ENCODE assay signal across 8 cellular contexts in genomic region chr17:42681976-42682375, GRCh38. TPM values are rescaled to one million over a fixed set of nuclear protein-coding genes. Genes with fewer than 3 reads are reported as not detected.
DNase-seq lines count a peak whose midpoint lies in the region; ATAC-seq and TF ChIP-seq lines count a peak whose summit lies in the region.

No MANE protein-coding gene starts in this region.

- H2BK5ac ChIP-seq in IMR-90 (ENCODE audit: low read depth, low read length, poor library complexity, severe bottlenecking) = peak overlapping the region; percentile 32

- H2AFZ ChIP-seq in IMR-90 (replicated peaks; ENCODE audit: low read length, poor library complexity) = peak overlapping the region; percentile 95

- peaks cover 53 to 57% (median 53%) of the 10 kb centered on the region in 3 donors for H3K4me1 Mint-ChIP-seq in naive B cell

- peaks cover 16 to 51% (median 33%) of the 10 kb centered on the region in 3 donors for H3K27me3 Mint-ChIP-seq in naive B cell

- no peak for DNase-seq in AG04450 (ENCODE audit: low read depth, low spot score)
- DNase-seq in IMR-90 = no peak
- DNase-seq in caudate nucleus (lab: John Stamatoyannopoulos, UW) = no peak
- DNase-seq in naive B cell = no peak
- no peak for DNase-seq in iPS-NIHi7 (ENCODE audit: extremely low spot score)
- DNase-seq in effector CD4-positive, alpha-beta T cell = no peak
- DNase-seq in HUDEP-2 (lab: John Stamatoyannopoulos, UW; ENCODE audit: unreplicated experiment in 76 of 76) = no peak
- DNase-seq in pons (ENCODE audit: low spot score) = no peak

- peaks cover 0 to 2% (median 0%) of the 10 kb centered on the region in 7 donors for H3K9me3 Mint-ChIP-seq in naive B cell

- H3K79me1 ChIP-seq in IMR-90 (ENCODE audit: low read depth in 1 of 2, low read length in 2 of 2) = peaks cover 7 to 53% of the 10 kb centered on the region in 2 experiments

- peak overlapping the region; percentile 85; the same call in 1 of the 2 replicates for H2AK5ac ChIP-seq in IMR-90 (ENCODE audit: low read depth, low read length)

- peak overlapping the region; percentile 62 for H3K4me2 ChIP-seq in IMR-90 (ENCODE audit: low read depth, low read length)

- peaks cover 21% of the 10 kb centered on the region for H3K9me1 ChIP-seq in IMR-90 (ENCODE audit: insufficient read depth, low read length)

- no TSS peak for BruUV-seq in IMR-90 (replicated peaks; lab: Mats Ljungman, UMichigan)

- peak overlapping the region; percentile 81 for H3K23ac ChIP-seq in IMR-90 (ENCODE audit: low read depth, low read length)

- peak overlapping the region; percentile 63 for H3K4ac ChIP-seq in IMR-90 (ENCODE audit: low read depth, low read length)

- in situ Hi-C loops in IMR-90 (cut with MboI; ENCODE audit: low sequenced_read_pairs) = loop anchor here (5.0 to 25.0 kb wide), 2 partner anchors 105 to 630 kb away; partner anchors contain the start of gene PSMC3IP

- dilution Hi-C loops in IMR-90 (cut with HindIII; ENCODE audit: low sequenced_read_pairs, unreplicated experiment) = no loop called here

- peak overlapping the region in 3 of 6 donors; percentile 64 to 89 (median 69) for H3K27ac Mint-ChIP-seq in naive B cell

- peaks cover 21% of the 10 kb centered on the region for H3K36me3 ChIP-seq in IMR-90 (ENCODE audit: control insufficient read depth, insufficient read depth, low read length)

- peak overlapping the region; percentile 71 for H2BK120ac ChIP-seq in IMR-90 (ENCODE audit: low read depth, low read length)

- peak overlapping the region; percentile 78 for H3K4me3 ChIP-seq in AG04450 (ENCODE audit: low read depth, low read length)
- H3K4me3 ChIP-seq in IMR-90 (ENCODE audit: insufficient read depth, low read depth, low read length) = peak overlapping the region; percentile 62

- WGBS in IMR-90 (ENCODE audit: extremely low coverage in 2 of 2, insufficient read length in 1 of 2), 2 experiments = 100% methylated on average over 1 of the region's 5 CpGs; no CpG with 5 or more reads in 1 of the 2 experiments

- peak overlapping the region; percentile 55 to 86 for H4K8ac ChIP-seq in IMR-90 (ENCODE audit: low read depth in 2 of 2, low read length in 2 of 2)

- no peak for TF ChIP-seq RAD21 in IMR-90 (IDR thresholded peaks at IDR 0.05; ENCODE audit: low read length)

- H3K27ac ChIP-seq in AG04450 (ENCODE audit: low read depth, low read length) (peak overlapping the region; percentile 81), IMR-90 (ENCODE audit: insufficient read depth, low read length) (peak overlapping the region; percentile 53), caudate nucleus (ENCODE audit: low read depth, low read length) (peak overlapping the region; percentile 67)

- H3K14ac ChIP-seq in IMR-90 (replicated peaks; ENCODE audit: low read depth, low read length) = peak overlapping the region; percentile 75; the same call in 1 of the 2 replicates

- no peaks in the 10 kb centered on the region; the same call in 1 of the 2 replicates for H3K9me3 ChIP-seq in AG04450 (ENCODE audit: control insufficient read depth, insufficient read depth, low read length)
- H3K9me3 ChIP-seq in IMR-90 (ENCODE audit: control insufficient read depth, insufficient read depth, low read length) = no peaks in the 10 kb centered on the region

- H3K27me3 ChIP-seq in AG04450 (ENCODE audit: control insufficient read depth, insufficient read depth, low read length) (no peaks in the 10 kb centered on the region), IMR-90 (ENCODE audit: control insufficient read depth, insufficient read depth, low read length) (no peaks in the 10 kb centered on the region)

- CTCF ChIA-PET in AG04450 (lab: Charles Lee) = no interaction called here
- CTCF ChIA-PET in IMR-90 (lab: Yijun Ruan, JAX) = no interaction called here

- H2BK20ac ChIP-seq in IMR-90 (ENCODE audit: low read depth, low read length) = peak overlapping the region; percentile 70

- H2AK9ac ChIP-seq in IMR-90 (replicated peaks; ENCODE audit: low read depth, low read length, poor library complexity) = peak overlapping the region; percentile 93

- H3K4me3 Mint-ChIP-seq in naive B cell = peak overlapping the region; percentile 70 to 86 (median 77)

- peak overlapping the region; percentile 4; the same call in 1 of the 2 replicates for H3K18ac ChIP-seq in IMR-90 (ENCODE audit: low read depth, low read length)

- H4K5ac ChIP-seq in IMR-90 (ENCODE audit: low read depth, low read length) = peak overlapping the region; percentile 5; the same call in 1 of the 2 replicates

- peak overlapping the region; percentile 14; the same call in 1 of the 2 replicates for H4K91ac ChIP-seq in IMR-90 (ENCODE audit: insufficient read depth, low read depth, low read length)

- peak overlapping the region; percentile 25; the same call in 1 of the 3 replicates for H2BK15ac ChIP-seq in IMR-90 (ENCODE audit: low read depth, low read length)

- intact Hi-C loops in IMR-90 (cut with micrococcal nuclease) = no loop called here

- TF ChIP-seq CTCF in AG04450 (IDR thresholded peaks at IDR 0.05; ENCODE audit: low read depth, low read length) (no peak), IMR-90 (conservative IDR thresholded peaks at IDR 0.05; ENCODE audit: low read depth, low read length) (no peak)

- H3K56ac ChIP-seq in IMR-90 (ENCODE audit: extremely low read depth, insufficient read depth, low read length) = 0 out of 2 replicates have a peak overlapping the region, but pooled peaks have one; percentile 45

- TF ChIP-seq POLR2A in IMR-90 (IDR thresholded peaks at IDR 0.05; ENCODE audit: low read depth, low read length) = no peak

- no peaks in the 10 kb centered on the region for H3K36me3 Mint-ChIP-seq in naive B cell

- POLR2A ChIA-PET in AG04450 (lab: Yijun Ruan, JAX) = interaction anchor here (0.6 kb wide), 1 partner anchor 11 kb away, joined by 7 read pairs; no protein-coding TSS in a partner anchor
- POLR2A ChIA-PET in IMR-90 (lab: Charles Lee; ENCODE audit: unreplicated experiment) = no interaction called here

- ATAC-seq in IMR-90 (ENCODE audit: low read depth) (no peak), naive B cell (ENCODE audit: low read depth in 2 of 2) (no peak)

- 0 out of 2 replicates have a peak, but pooled peaks cover 8% of the 10 kb centered on the region for H4K20me1 ChIP-seq in IMR-90 (ENCODE audit: insufficient read depth, low read length)

- peak overlapping the region; percentile 25 for H3K9ac ChIP-seq in IMR-90 (ENCODE audit: low read depth, low read length)

- H3K4me1 ChIP-seq in IMR-90 (ENCODE audit: control insufficient read depth, insufficient read depth, low read length) = peaks cover 30% of the 10 kb centered on the region

TF ChIP-seq in IMR-90, 13 proteins besides CTCF, POLR2A, EP300 and RAD21:
- no peak for TF ChIP-seq RFX5 (IDR thresholded peaks at IDR 0.05; ENCODE audit: low read depth, low read length)
- no peak for TF ChIP-seq CEBPB (IDR thresholded peaks at IDR 0.05; ENCODE audit: low read depth, low read length)
- TF ChIP-seq NFE2L2 (IDR thresholded peaks at IDR 0.05; ENCODE audit: low read depth, low read length) = no peak
- no peak for TF ChIP-seq ELK1 (IDR thresholded peaks at IDR 0.05; ENCODE audit: borderline replicate concordance, low read depth, low read length)
- peak; percentile 80 for TF ChIP-seq RCOR1 (IDR thresholded peaks at IDR 0.05; ENCODE audit: insufficient replicate concordance, low read length)
- no peak for TF ChIP-seq BHLHE40 (IDR thresholded peaks at IDR 0.05; ENCODE audit: low read depth, low read length)
- TF ChIP-seq CHD1 (IDR thresholded peaks at IDR 0.05; ENCODE audit: low read depth, low read length) = no peak
- TF ChIP-seq SMC3 (IDR thresholded peaks at IDR 0.05; ENCODE audit: low read depth, low read length) = no peak

RNA-seq across cellular contexts. Expression of gene CCR10, which starts 0.3 kb away (rescaled TPM):
- 0.45 and 0.76 TPM in 2 replicates for polyA plus RNA-seq in AG04450 (2011; rRNA removed)
- polyA minus RNA-seq in AG04450 (2011; rRNA and poly(A)+ RNA removed) = 0.13 and 0.32 TPM in 2 replicates
- 0.36 and 0.56 TPM in 2 replicates for total RNA-seq in IMR-90 (2012; rRNA removed)
- 2.4 and 3.0 TPM in 2 replicates for polyA plus RNA-seq in IMR-90 (2012; rRNA removed)
- 2.4 and 5.9 TPM in 2 replicates for polyA plus RNA-seq in IMR-90 (2012; cell fraction: cytosol; rRNA removed)
- 6.1 and 16.6 TPM in 2 replicates for polyA plus RNA-seq in IMR-90 (2012; cell fraction: nucleus; rRNA removed; ENCODE audit: low replicate concordance)
- polyA plus RNA-seq in naive B cell (ENCODE audit: low read depth in 6 of 6) = 1 to 10 TPM in 1 of 6 donors, under 1 TPM in 2, not detected in 3; 0.27 to 1.8 (median 0.93) TPM

RNA-seq across cellular contexts. Expression of gene CNTNAP1, which starts 0.4 kb away (rescaled TPM):
- polyA plus RNA-seq in AG04450 (2011; rRNA removed) (53.7 and 62.9 TPM in 2 replicates), IMR-90 (2012; rRNA removed) (72.2 and 77.0 TPM in 2 replicates), naive B cell (ENCODE audit: low read depth in 6 of 6) (under 1 TPM in 5 of 6 donors, not detected in 1; 0.19 to 1.00 (median 0.39) TPM)
- 36.8 and 45.7 TPM in 2 replicates for polyA minus RNA-seq in AG04450 (2011; rRNA and poly(A)+ RNA removed)
- 10.6 and 12.2 TPM in 2 replicates for total RNA-seq in IMR-90 (2012; rRNA removed)
- polyA plus RNA-seq in IMR-90 (2012; cell fraction: cytosol; rRNA removed) = 58.1 and 68.2 TPM in 2 replicates
- polyA plus RNA-seq in IMR-90 (2012; cell fraction: nucleus; rRNA removed; ENCODE audit: low replicate concordance) = 165 and 241 TPM in 2 replicates

RNA-seq across cellular contexts. Expression of gene PLEKHH3, which starts 5.2 kb away (rescaled TPM):
- polyA plus RNA-seq in AG04450 (2011; rRNA removed) = 3.6 and 4.3 TPM in 2 replicates
- 1.5 and 3.2 TPM in 2 replicates for polyA minus RNA-seq in AG04450 (2011; rRNA and poly(A)+ RNA removed)
- 2.5 and 2.9 TPM in 2 replicates for total RNA-seq in IMR-90 (2012; rRNA removed)
- 10.5 and 13.2 TPM in 2 replicates for polyA plus RNA-seq in IMR-90 (2012; rRNA removed)
- polyA plus RNA-seq in IMR-90 (2012; cell fraction: cytosol; rRNA removed) = 10.2 and 13.4 TPM in 2 replicates
- polyA plus RNA-seq in IMR-90 (2012; cell fraction: nucleus; rRNA removed; ENCODE audit: low replicate concordance) = 19.1 and 48.9 TPM in 2 replicates
- not detected for polyA plus RNA-seq in naive B cell (ENCODE audit: low read depth in 6 of 6)

RNA-seq across cellular contexts. Expression of gene TUBG2, which starts 22.9 kb away (rescaled TPM):
- polyA plus RNA-seq in AG04450 (2011; rRNA removed) (7.8 and 9.9 TPM in 2 replicates), IMR-90 (2012; rRNA removed) (19.4 and 24.6 TPM in 2 replicates), naive B cell (ENCODE audit: low read depth in 6 of 6) (1 to 10 TPM in 5 of 6 donors, under 1 TPM in 1; 0.39 to 3.3 (median 1.5) TPM)
- polyA minus RNA-seq in AG04450 (2011; rRNA and poly(A)+ RNA removed) = 5.7 and 6.5 TPM in 2 replicates
- 3.3 and 3.6 TPM in 2 replicates for total RNA-seq in IMR-90 (2012; rRNA removed)
- 12.0 and 21.3 TPM in 2 replicates for polyA plus RNA-seq in IMR-90 (2012; cell fraction: cytosol; rRNA removed)
- 102 and 132 TPM in 2 replicates for polyA plus RNA-seq in IMR-90 (2012; cell fraction: nucleus; rRNA removed; ENCODE audit: low replicate concordance)

Comparison
In these comparisons a context has a peak if more than half of its experiments do, and no peak if none do; other contexts are left out.
1. RNA of gene CNTNAP1, which starts 0.4 kb away (polyA plus RNA-seq): 58.1 to 241 TPM in IMR-90 and 53.7 to 62.9 TPM in AG04450; 0.19 to 1.00 TPM in naive B cell; every median in the first group is over 10 times any median in the second.
2. Peak in every context shown above with its lines, with median percentiles within 50 percentile points of each other: H3K27ac ChIP-seq.